Comparison of ENCODE assay signal across 19 cellular contexts in the genomic region with DNA sequence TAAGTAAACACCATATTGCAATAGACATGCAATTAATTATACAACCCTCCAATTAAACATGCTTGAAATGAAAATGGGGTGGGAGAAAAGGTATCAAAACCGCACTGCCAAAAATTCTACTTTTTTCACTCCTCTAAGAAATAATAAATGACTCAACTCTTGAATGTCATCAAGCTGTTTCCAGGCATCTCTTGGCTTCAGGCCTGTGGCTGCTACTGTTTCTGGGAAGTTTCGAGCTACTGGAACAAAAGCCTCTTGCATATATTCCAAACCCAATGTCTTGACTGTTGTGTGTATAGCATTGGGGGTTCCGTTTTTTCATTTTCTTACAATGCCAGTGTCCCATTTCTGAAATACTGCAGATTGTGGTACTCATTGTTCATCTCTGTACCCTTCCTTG.
A peak's percentile ranks its signal among the peaks of the same experiment; 100 is the strongest.
DNase-seq lines count a peak whose midpoint lies in the region; ATAC-seq, FAIRE-seq and TF ChIP-seq lines count a peak whose summit lies in the region.
"Had no signal": no experiment of that assay in that cellular context is flagged by ENCODE, and none has a peak within 500 bp of the region (broad histone marks: within the 10 kb centered on the region; RNA-seq: fewer than 3 reads in every experiment).

No MANE protein-coding gene starts in this region.

- H3K23ac ChIP-seq in H1 (ENCODE audit: insufficient read length) = no peak overlapping the region

- no peak overlapping the region for H2BK20ac ChIP-seq in H1 (ENCODE audit: low read length)

- H2AK5ac ChIP-seq in H1 (ENCODE audit: low read depth, low read length) = no peak overlapping the region

- H2BK12ac ChIP-seq in H1 (ENCODE audit: low read depth, low read length) = no peak overlapping the region

- H3K4ac ChIP-seq in H1 (replicated peaks; ENCODE audit: insufficient read length, low read depth, low read length) = no peak overlapping the region

- peak overlapping the region; percentile 8 to 88 for H3K27ac ChIP-seq in breast epithelium
- H3K27ac ChIP-seq in H1 (ENCODE audit: low read depth, low read length) = no peak overlapping the region
- H3K27ac ChIP-seq: SJSA1 had no signal

- H3K9me3 ChIP-seq in breast epithelium (no peaks in the 10 kb centered on the region), H1 (ENCODE audit: insufficient read depth in 2 of 2, low read depth in 1 of 2, low read length in 1 of 2) (no peaks in the 10 kb centered on the region)

- H4K8ac ChIP-seq in H1 (ENCODE audit: extremely low read depth, insufficient read depth, low read length) = no peak overlapping the region

- H3K36me3 ChIP-seq in breast epithelium = no peaks in the 10 kb centered on the region
- H3K36me3 ChIP-seq in H1 (ENCODE audit: control insufficient read depth in 2 of 4, insufficient read depth in 4 of 4, low read length in 3 of 4) = no peaks in the 10 kb centered on the region; a peak in 1 of 8 replicates
- H3K36me3 ChIP-seq: SJSA1 had no signal

- ATAC-seq in activated T-cell treated with anti-CD3 and anti-CD28 coated beads, Interleukin-2, amount 50 U/mL, for 72 hours (replicated peaks in 1 of 2) = no peak
- ATAC-seq: HCT116 had no signal

- H2BK120ac ChIP-seq in H1 (replicated peaks; ENCODE audit: low read depth, low read length) = no peak overlapping the region

- no peak overlapping the region for H2BK5ac ChIP-seq in H1 (ENCODE audit: low read depth, low read length)

- TF ChIP-seq EP300 in H1 (IDR thresholded peaks at IDR 0.05; ENCODE audit: borderline replicate concordance in 1 of 2, low read depth in 2 of 2, low read length in 2 of 2) = no peak

- POLR2A ChIA-PET in MCF 10A (lab: Yijun Ruan, JAX) (no interaction called here), H1 (lab: Charles Lee; ENCODE audit: partially characterized antibody) (no interaction called here)

- TF ChIP-seq POLR2A in breast epithelium (IDR thresholded peaks at IDR 0.05) (no peak), H1 (IDR thresholded peaks at IDR 0.05; ENCODE audit: control extremely low read depth in 1 of 2, low read depth in 2 of 2, low read length in 2 of 2) (no peak)

- H3K18ac ChIP-seq in H1 (ENCODE audit: extremely low read depth, low read length) = no peak overlapping the region

- no peak overlapping the region for H3K4me3 Mint-ChIP-seq in MCF 10A (ENCODE audit: unreplicated experiment)
- H3K4me3 Mint-ChIP-seq in activated T-cell treated with anti-CD3 and anti-CD28 coated beads, Interleukin-2, amount 50 U/mL, for 72 hours = no peak overlapping the region

- H3K56ac ChIP-seq in H1 (replicated peaks; ENCODE audit: insufficient read length, low read depth, low read length) = no peak overlapping the region

- H4K5ac ChIP-seq in H1 (ENCODE audit: insufficient read length, low read depth, low read length) = no peak overlapping the region

- no peak overlapping the region for H3K9ac ChIP-seq in H1 (replicated peaks in 1 of 4; ENCODE audit: extremely low read depth in 1 of 4, low read depth in 3 of 4, low read length in 3 of 4)

- BruUV-seq in MCF 10A (replicated peaks; lab: Mats Ljungman, UMichigan) = no TSS peak

- CTCF ChIA-PET in MCF 10A (lab: Yijun Ruan, JAX) = no interaction called here
- CTCF ChIA-PET in H1 (lab: Charles Lee; ENCODE audit: partially characterized antibody) = no interaction called here

- DNase-seq in breast epithelium (ENCODE audit: low spot score in 2 of 2) = no peak
- DNase-seq in MCF 10A (ENCODE audit: unreplicated experiment) = no peak
- DNase-seq in H1 (ENCODE audit: low read depth in 1 of 2, low spot score in 2 of 2) = no peak
- DNase-seq in middle frontal gyrus (ENCODE audit: extremely low spot score, low spot score) = peak; percentile 12
- no peak for DNase-seq in activated T-cell treated with anti-CD3 and anti-CD28 coated beads, Interleukin-2, amount 50 U/mL, for 72 hours
- DNase-seq in DMS79 (lab: John Stamatoyannopoulos, UW) = no peak
- DNase-seq in NCI-H748 (lab: John Stamatoyannopoulos, UW; ENCODE audit: unreplicated experiment) = no peak
- DNase-seq: 8988T, ACHN, Calu3, NCI-H1092, NCI-H1417 treated with DMSO at 0.1 percent for 48 hours, NCI-H1930, NCI-H2107, NCI-H526, Right ventricle myocardium superior, RPMI8226 had no signal

- no peaks in the 10 kb centered on the region for H3K4me1 Mint-ChIP-seq in MCF 10A (ENCODE audit: insufficient read depth, unreplicated experiment)
- H3K4me1 Mint-ChIP-seq in activated T-cell treated with anti-CD3 and anti-CD28 coated beads, Interleukin-2, amount 50 U/mL, for 72 hours (ENCODE audit: low read depth) = no peaks in the 10 kb centered on the region

- H4K20me1 ChIP-seq in H1 (replicated peaks in 1 of 2; ENCODE audit: control insufficient read depth in 1 of 2, insufficient read depth in 2 of 2, low read length in 2 of 2) = no peaks in the 10 kb centered on the region

- H3K27ac Mint-ChIP-seq in MCF 10A (ENCODE audit: low read depth, unreplicated experiment) = no peak overlapping the region
- H3K27ac Mint-ChIP-seq in activated T-cell treated with anti-CD3 and anti-CD28 coated beads, Interleukin-2, amount 50 U/mL, for 72 hours = no peak overlapping the region

- no peak overlapping the region for H4K91ac ChIP-seq in H1 (replicated peaks; ENCODE audit: insufficient read length, low read length)

- WGBS in H1 (ENCODE audit: extremely low coverage in 1 of 2, insufficient coverage in 1 of 2, insufficient read length in 1 of 2, insufficient replicate concordance in 2 of 2, low coverage in 1 of 2, low lambda C conversion rate in 2 of 2, missing lambda C conversion rate in 1 of 2), 2 experiments = 98% methylated on average over 3 of the region's 3 CpGs; no CpG with 5 or more reads in 1 of the 2 experiments

- H3K4me3 ChIP-seq in breast epithelium (no peak overlapping the region), H1 (ENCODE audit: extremely low read depth in 1 of 4, insufficient read depth in 2 of 4, low read depth in 3 of 4, low read length in 4 of 4) (no peak overlapping the region)
- H3K4me3 ChIP-seq: SJSA1 had no signal

- H3K4me2 ChIP-seq in H1 (ENCODE audit: insufficient read depth in 1 of 2, low read depth in 2 of 2, low read length in 2 of 2) = no peak overlapping the region

- peaks cover 0 to 4% of the 10 kb centered on the region in 2 donors for H3K4me1 ChIP-seq in breast epithelium
- peaks cover 0 to 3% (median 2%) of the 10 kb centered on the region in 4 experiments; a peak in 2 of 7 replicates for H3K4me1 ChIP-seq in H1 (replicated peaks in 1 of 4; ENCODE audit: control insufficient read depth in 3 of 4, insufficient read depth in 4 of 4, low read length in 3 of 4)
- H3K4me1 ChIP-seq: SJSA1 had no signal

- H3K9me3 Mint-ChIP-seq in MCF 10A (ENCODE audit: unreplicated experiment) = no peaks in the 10 kb centered on the region
- peaks cover 2 to 11% of the 10 kb centered on the region in 2 donors for H3K9me3 Mint-ChIP-seq in activated T-cell treated with anti-CD3 and anti-CD28 coated beads, Interleukin-2, amount 50 U/mL, for 72 hours

- no peak for TF ChIP-seq RAD21 in H1 (IDR thresholded peaks at IDR 0.05 in 1 of 2, conservative IDR thresholded peaks at IDR 0.05 in 1 of 2; ENCODE audit: low read depth in 2 of 2, low read length in 2 of 2)

- H3K23me2 ChIP-seq in H1 (ENCODE audit: low read depth, low read length) = no peaks in the 10 kb centered on the region

- no peaks in the 10 kb centered on the region for H3K27me3 Mint-ChIP-seq in MCF 10A (ENCODE audit: insufficient read depth, unreplicated experiment)
- no peaks in the 10 kb centered on the region for H3K27me3 Mint-ChIP-seq in activated T-cell treated with anti-CD3 and anti-CD28 coated beads, Interleukin-2, amount 50 U/mL, for 72 hours (ENCODE audit: low read depth)

- intact Hi-C loops in breast epithelium (cut with DNase I; ENCODE audit: low total_unique reads) = no loop called here
- intact Hi-C loops in MCF 10A (cut with micrococcal nuclease) = no loop called here

- H3K79me1 ChIP-seq in H1 (ENCODE audit: low read depth, low read length) = no peaks in the 10 kb centered on the region

- H3K14ac ChIP-seq in H1 (ENCODE audit: insufficient read length) = no peak overlapping the region

- no peak overlapping the region for H2BK15ac ChIP-seq in H1 (ENCODE audit: low read length)

- no peak for FAIRE-seq in H1 (lab: Jason Lieb, UNC)

- H3K79me2 ChIP-seq in H1 (ENCODE audit: control insufficient read depth in 1 of 2, insufficient read depth in 2 of 2, low read length in 2 of 2) = no peaks in the 10 kb centered on the region

- H3K27me3 ChIP-seq in breast epithelium = no peaks in the 10 kb centered on the region
- H3K27me3 ChIP-seq in H1 (replicated peaks in 1 of 4; ENCODE audit: control insufficient read depth in 3 of 4, extremely low read depth in 1 of 4, insufficient read depth in 3 of 4, low read length in 3 of 4) = no peaks in the 10 kb centered on the region
- H3K27me3 ChIP-seq: SJSA1 had no signal

- no peaks in the 10 kb centered on the region for H3K36me3 Mint-ChIP-seq in MCF 10A (ENCODE audit: insufficient read depth, unreplicated experiment)
- H3K36me3 Mint-ChIP-seq in activated T-cell treated with anti-CD3 and anti-CD28 coated beads, Interleukin-2, amount 50 U/mL, for 72 hours (ENCODE audit: insufficient read depth in 2 of 2) = no peaks in the 10 kb centered on the region

- H2AFZ ChIP-seq in H1 (ENCODE audit: low read length) = 0 out of 2 replicates have a peak overlapping the region, but pooled peaks have one; percentile 45

- TF ChIP-seq CTCF in breast epithelium (IDR thresholded peaks at IDR 0.05) = no peak
- TF ChIP-seq CTCF in MCF 10A (IDR thresholded peaks at IDR 0.05; ENCODE audit: unreplicated experiment) = no peak
- no peak for TF ChIP-seq CTCF in H1 (IDR thresholded peaks at IDR 0.05; ENCODE audit: control extremely low read depth in 1 of 3, insufficient read depth in 1 of 3, low read depth in 1 of 3, low read length in 3 of 3)

TF ChIP-seq in H1, 55 proteins besides CTCF, POLR2A, EP300 and RAD21:
- TF ChIP-seq TAF7 (optimal IDR thresholded peaks at IDR 0.05; ENCODE audit: borderline replicate concordance, low read depth, low read length) = no peak
